Comparison of ENCODE assay signal across 3 cellular contexts in the genomic region with DNA sequence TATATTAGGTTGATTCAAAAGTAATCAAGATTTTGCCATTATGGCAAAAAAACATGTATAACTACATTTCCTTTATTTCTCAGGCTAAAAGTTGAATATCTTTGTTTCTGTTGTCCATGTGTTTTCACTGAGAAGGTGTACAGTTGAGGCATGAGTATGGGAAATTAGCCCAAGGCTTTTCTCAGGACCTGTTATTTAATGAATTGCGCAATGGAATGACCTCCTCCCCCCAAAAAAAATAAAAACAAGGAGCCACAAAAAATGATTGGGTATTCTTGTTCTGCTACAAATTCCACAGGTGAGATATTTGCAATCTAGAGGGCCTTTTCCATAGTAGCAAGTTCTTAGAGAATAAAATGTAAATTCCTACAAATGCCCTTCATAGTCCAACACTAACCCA.
TF ChIP-seq lines count a peak whose summit lies in the region.

No MANE protein-coding gene starts in this region.

TF ChIP-seq in IMR-90, 13 proteins besides CTCF, POLR2A, EP300 and RAD21:
- no peak for TF ChIP-seq BHLHE40 (IDR thresholded peaks at IDR 0.05; ENCODE audit: low read depth, low read length)
- TF ChIP-seq CHD1 (IDR thresholded peaks at IDR 0.05; ENCODE audit: low read depth, low read length): no peak
- peak; percentile 70 for TF ChIP-seq CEBPB (IDR thresholded peaks at IDR 0.05; ENCODE audit: low read depth, low read length)
TF ChIP-seq in IMR-90: peak in this region for 1.

TF ChIP-seq in Ishikawa, 13 proteins besides CTCF, POLR2A, EP300 and RAD21:
- TF ChIP-seq CEBPB (IDR thresholded peaks at IDR 0.05) (0 out of 2 replicates have a peak, but pooled peaks have one; percentile 60), FOXM1 (IDR thresholded peaks at IDR 0.05; ENCODE audit: borderline replicate concordance, low read depth) (no peak)
- TF ChIP-seq, protein P1, sequence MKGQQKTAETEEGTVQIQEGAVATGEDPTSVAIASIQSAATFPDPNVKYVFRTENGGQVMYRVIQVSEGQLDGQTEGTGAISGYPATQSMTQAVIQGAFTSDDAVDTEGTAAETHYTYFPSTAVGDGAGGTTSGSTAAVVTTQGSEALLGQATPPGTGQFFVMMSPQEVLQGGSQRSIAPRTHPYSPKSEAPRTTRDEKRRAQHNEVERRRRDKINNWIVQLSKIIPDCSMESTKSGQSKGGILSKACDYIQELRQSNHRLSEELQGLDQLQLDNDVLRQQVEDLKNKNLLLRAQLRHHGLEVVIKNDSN (IDR thresholded peaks at IDR 0.05): no peak
TF ChIP-seq in Ishikawa: peak in this region for 1.

TF ChIP-seq in H1, 55 proteins besides CTCF, POLR2A, EP300 and RAD21:
- TF ChIP-seq NRF1 (IDR thresholded peaks at IDR 0.05; ENCODE audit: low read depth, low read length) (no peak), CEBPB (IDR thresholded peaks at IDR 0.05; ENCODE audit: low read depth, low read length) (peak; percentile 85)
